8 cellular contexts compared by ENCODE assay signal in the genomic region with DNA sequence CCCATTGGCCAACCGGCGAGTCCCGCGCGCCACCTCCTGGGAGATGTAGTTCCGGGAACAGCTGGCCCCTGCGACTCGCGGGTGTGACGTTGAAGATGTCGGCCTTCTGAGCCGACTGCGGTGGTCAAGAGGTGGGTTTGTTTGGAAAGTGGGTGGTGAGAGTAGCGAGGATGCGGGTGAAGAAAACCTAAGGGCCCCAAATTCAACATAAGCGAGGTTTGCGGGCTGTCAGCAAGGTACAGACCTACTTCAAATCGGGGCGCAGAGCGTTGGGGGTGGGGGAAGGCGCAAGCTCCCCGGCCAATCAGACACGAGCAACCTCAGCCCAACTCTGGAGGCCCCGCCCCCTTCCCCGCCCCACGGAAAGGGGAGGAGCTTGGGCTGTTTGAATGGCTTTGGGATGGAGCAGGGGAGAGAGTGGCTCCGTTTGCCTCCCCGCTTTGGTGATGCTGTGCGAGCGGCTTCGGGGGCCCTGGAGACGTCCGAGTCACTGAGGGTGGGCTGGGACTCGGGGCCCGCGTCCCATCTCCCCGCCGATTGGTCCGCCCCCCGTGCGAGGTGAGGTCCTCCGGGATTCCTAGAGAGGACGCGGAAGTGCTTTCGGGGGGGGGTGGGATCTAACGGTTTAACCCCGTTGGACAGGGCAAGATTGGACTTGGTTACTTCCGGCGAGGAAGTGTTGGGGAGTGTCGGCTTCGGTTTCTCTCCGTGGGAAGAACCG. TPM values are rescaled to one million over a fixed set of nuclear protein-coding genes. Genes with fewer than 3 reads are reported as not detected.
A peak's percentile ranks its signal among the peaks of the same experiment; 100 is the strongest.
DNase-seq lines count a peak whose midpoint lies in the region; ATAC-seq and TF ChIP-seq lines count a peak whose summit lies in the region.

Gene ZKSCAN5 (plus strand): TSS at position 60 of the 721 bp plus-strand sequence. CDS start 1,383 bp downstream, outside the sequence.

- POLR2A ChIA-PET in HEK293T (lab: Yijun Ruan, JAX) = interaction anchor here (0.6 to 2.0 kb wide), 13 partner anchors 11 to 510 kb away, joined by 3 to 15 read pairs (median 4); partner anchors contain the start of genes ATP5MF, BUD31, CPSF4 and FAM200A

- TF ChIP-seq CTCF in gastroesophageal sphincter (IDR thresholded peaks at IDR 0.05) (peak in 1 of 4 experiments; percentile 15), neutrophil (IDR thresholded peaks at IDR 0.05) (peak; percentile 31)

- 0% methylated on average over 19 of the region's 53 CpGs; no CpG with 5 or more reads in 1 of the 2 donors for WGBS in gastroesophageal sphincter (ENCODE audit: low coverage in 1 of 2), 2 donors

- peak; percentile 98 for DNase-seq in GM03348 (ENCODE audit: low spot score)
- peak; percentile 86 for DNase-seq in HEK293T (ENCODE audit: extremely low spot score)
- DNase-seq in MV-4-11 (lab: John Stamatoyannopoulos, UW) = peak; percentile 92
- DNase-seq in SJSA1 (ENCODE audit: low read depth in 1 of 2, low spot score in 2 of 2) = peak; percentile 99 to 100
- DNase-seq in activated naive CD4-positive, alpha-beta T cell treated with Interleukin-2 at 50 U/mL for 16 hours = peak; percentile 97
- DNase-seq in substantia nigra (lab: John Stamatoyannopoulos, UW) = peak; percentile 85 to 100 (median 97)

- H3K27ac ChIP-seq in SJSA1 (peak within 1 kb of the TSS; percentile 84), gastroesophageal sphincter (peak within 1 kb of the TSS; percentile 63 to 98 (median 93)), neutrophil (peak within 1 kb of the TSS; percentile 90), substantia nigra (ENCODE audit: low read depth, low read length, poor library complexity, severe bottlenecking) (peak within 1 kb of the TSS; percentile 97)

- H3K36me3 ChIP-seq in SJSA1 = peaks cover 19% of the 10 kb centered on the region
- H3K36me3 ChIP-seq in gastroesophageal sphincter = peaks cover 0 to 5% of the 10 kb centered on the region in 2 donors
- H3K36me3 ChIP-seq in neutrophil = no peaks in the 10 kb centered on the region

- ATAC-seq in gastroesophageal sphincter = peak; percentile 96

- TF ChIP-seq EP300 in gastroesophageal sphincter (IDR thresholded peaks at IDR 0.05) = no peak

- H3K9me3 ChIP-seq in SJSA1 (replicated peaks) (no peaks in the 10 kb centered on the region), gastroesophageal sphincter (no peaks in the 10 kb centered on the region), neutrophil (no peaks in the 10 kb centered on the region)

- peaks cover 12% of the 10 kb centered on the region for H3K4me1 ChIP-seq in SJSA1 (replicated peaks)
- peaks cover 0 to 48% (median 25%) of the 10 kb centered on the region in 3 donors for H3K4me1 ChIP-seq in gastroesophageal sphincter
- peaks cover 28 to 32% of the 10 kb centered on the region in 2 experiments for H3K4me1 ChIP-seq in neutrophil (ENCODE audit: control insufficient read depth in 1 of 2, insufficient read depth in 1 of 2, low read depth in 1 of 2, low read length in 1 of 2)

- peak; percentile 49 to 72 for TF ChIP-seq POLR2A in gastroesophageal sphincter (IDR thresholded peaks at IDR 0.05)

- H3K27me3 ChIP-seq in SJSA1 (replicated peaks) (no peaks in the 10 kb centered on the region), gastroesophageal sphincter (no peaks in the 10 kb centered on the region), neutrophil (no peaks in the 10 kb centered on the region)

- H3K4me3 ChIP-seq in SJSA1 (peak within 1 kb of the TSS; percentile 51), gastroesophageal sphincter (peak within 1 kb of the TSS; percentile 75 to 86), neutrophil (ENCODE audit: low read depth in 1 of 2, low read length in 1 of 2) (peak within 1 kb of the TSS; percentile 91 to 92)

- CTCF ChIA-PET in HEK293T (lab: Yijun Ruan, JAX) = no interaction called here

TF ChIP-seq in HEK293T, 16 proteins besides CTCF, POLR2A, EP300 and RAD21:
- TF ChIP-seq LEF1 (IDR thresholded peaks at IDR 0.05; ENCODE audit: borderline replicate concordance) (no peak), FOXM1 (IDR thresholded peaks at IDR 0.05; ENCODE audit: borderline replicate concordance) (peak; percentile 87; the same call in 1 of the 2 replicates), SUZ12 (IDR thresholded peaks at IDR 0.05) (no peak), ELF4 (IDR thresholded peaks at IDR 0.05) (peak; percentile 78), TARDBP (IDR thresholded peaks at IDR 0.05) (no peak), NFRKB (IDR thresholded peaks at IDR 0.05) (no peak), CTBP1 (IDR thresholded peaks at IDR 0.05; ENCODE audit: borderline replicate concordance) (no peak), FOXK2 (IDR thresholded peaks at IDR 0.05) (no peak), SP1 (IDR thresholded peaks at IDR 0.05) (no peak), PKNOX1 (IDR thresholded peaks at IDR 0.05) (no peak)

RNA-seq across cellular contexts. Expression of gene ZKSCAN5, which starts in this region (rescaled TPM):
- 10.2 and 16.1 TPM in 2 replicates for total RNA-seq in SJSA1 (2014; rRNA removed; shearing (Covaris generic))
- total RNA-seq in gastroesophageal sphincter = 10 to 100 TPM in 2 of 4 donors, 1 to 10 TPM in 2; 7.5 to 12.5 (median 10.6) TPM

Comparison
In these comparisons a context has a peak if more than half of its experiments do, and no peak if none do; other contexts are left out.
1. Peak in every context shown above with its lines: DNase-seq, ATAC-seq, H3K4me3 ChIP-seq and H3K27ac ChIP-seq.